Comparison of ENCODE assay signal across 8 cellular contexts in genomic region chr11:69292221-69292648, GRCh38. TPM values are rescaled to one million over a fixed set of nuclear protein-coding genes. Genes with fewer than 3 reads are reported as not detected.
DNase-seq lines count a peak whose midpoint lies in the region; TF ChIP-seq lines count a peak whose summit lies in the region.

No MANE protein-coding gene starts in this region.

- DNase-seq in NOMO-1 (lab: John Stamatoyannopoulos, UW; ENCODE audit: unreplicated experiment in 2 of 2) (peak; percentile 13 to 17), NOMO-1 treated with DMSO at 0.1 percent for 48 hours (lab: John Stamatoyannopoulos, UW; ENCODE audit: unreplicated experiment) (no peak), sigmoid colon (no peak), HCEC 1CT (no peak), DMS53 (lab: John Stamatoyannopoulos, UW) (no peak), amygdala (lab: John Stamatoyannopoulos, UW) (no peak)
- peak; percentile 58 for DNase-seq in activated CD4-positive, alpha-beta T cell treated with anti-CD3 and anti-CD28 coated beads, Interleukin-2, amount 50 U/mL, for 1 hour
- peak in 2 of 3 donors; percentile 32 to 41 for DNase-seq in effector memory CD4-positive, alpha-beta T cell

- intact Hi-C loops in sigmoid colon (cut with DNase I) = loop anchor here (5.0 kb wide), 1 partner anchor 350 kb away; the partner anchor contains the start of gene CCND1

- H3K4me1 ChIP-seq in effector memory CD4-positive, alpha-beta T cell (ENCODE audit: control insufficient read depth, insufficient read depth, low read length, poor library complexity, severe bottlenecking) = peaks cover 18% of the 10 kb centered on the region
- peaks cover 0 to 18% (median 9%) of the 10 kb centered on the region in 4 donors for H3K4me1 ChIP-seq in sigmoid colon

- 30 to 37% methylated on average over 8 of the region's 8 CpGs for WGBS in sigmoid colon, 2 donors

- no peaks in the 10 kb centered on the region for H3K9me3 ChIP-seq in effector memory CD4-positive, alpha-beta T cell (ENCODE audit: control insufficient read depth, low read length)
- no peaks in the 10 kb centered on the region for H3K9me3 ChIP-seq in sigmoid colon

- H3K4me3 ChIP-seq in effector memory CD4-positive, alpha-beta T cell (ENCODE audit: insufficient read depth, low read depth, low read length, poor library complexity, severe bottlenecking) = no peak overlapping the region
- H3K4me3 ChIP-seq in sigmoid colon = no peak overlapping the region

- no peak for TF ChIP-seq EP300 in sigmoid colon (IDR thresholded peaks at IDR 0.05)

- TF ChIP-seq CTCF in sigmoid colon (IDR thresholded peaks at IDR 0.05) = peak; percentile 6 to 55 (median 34)

- H3K27me3 ChIP-seq in effector memory CD4-positive, alpha-beta T cell (replicated peaks; ENCODE audit: control insufficient read depth, insufficient read depth, low read length, poor library complexity, severe bottlenecking) = no peaks in the 10 kb centered on the region
- H3K27me3 ChIP-seq in sigmoid colon = no peaks in the 10 kb centered on the region

- H3K27ac ChIP-seq in effector memory CD4-positive, alpha-beta T cell (ENCODE audit: insufficient read depth, low read length, poor library complexity, severe bottlenecking) = no peak overlapping the region
- no peak overlapping the region for H3K27ac ChIP-seq in sigmoid colon

- H3K36me3 ChIP-seq in effector memory CD4-positive, alpha-beta T cell (ENCODE audit: control insufficient read depth, insufficient read depth, low read length) = no peaks in the 10 kb centered on the region
- no peaks in the 10 kb centered on the region for H3K36me3 ChIP-seq in sigmoid colon

- no peak for TF ChIP-seq POLR2A in sigmoid colon (IDR thresholded peaks at IDR 0.05)

RNA-seq across cellular contexts. Expression of gene MYEOV, which starts 1.7 kb away (rescaled TPM):
- not detected for total RNA-seq in sigmoid colon
- 10 to 100 TPM in 2 of 3 donors, 1 to 10 TPM in 1; 1.2 to 11.1 (median 10.1) TPM for polyA plus RNA-seq in sigmoid colon

Comparison
In these comparisons a context has a peak if more than half of its experiments do, and no peak if none do; other contexts are left out.
1. DNase-seq: peak in NOMO-1 (2 of 2), activated CD4-positive, alpha-beta T cell treated with anti-CD3 and anti-CD28 coated beads, Interleukin-2, amount 50 U/mL, for 1 hour (single experiment) and effector memory CD4-positive, alpha-beta T cell (2 of 3); none in NOMO-1 treated with DMSO at 0.1 percent for 48 hours (single experiment), sigmoid colon (single experiment), HCEC 1CT (single experiment), DMS53 (single experiment) and amygdala (0 of 56).